Comparison of ENCODE assay signal across 1 cellular context in the genomic region with DNA sequence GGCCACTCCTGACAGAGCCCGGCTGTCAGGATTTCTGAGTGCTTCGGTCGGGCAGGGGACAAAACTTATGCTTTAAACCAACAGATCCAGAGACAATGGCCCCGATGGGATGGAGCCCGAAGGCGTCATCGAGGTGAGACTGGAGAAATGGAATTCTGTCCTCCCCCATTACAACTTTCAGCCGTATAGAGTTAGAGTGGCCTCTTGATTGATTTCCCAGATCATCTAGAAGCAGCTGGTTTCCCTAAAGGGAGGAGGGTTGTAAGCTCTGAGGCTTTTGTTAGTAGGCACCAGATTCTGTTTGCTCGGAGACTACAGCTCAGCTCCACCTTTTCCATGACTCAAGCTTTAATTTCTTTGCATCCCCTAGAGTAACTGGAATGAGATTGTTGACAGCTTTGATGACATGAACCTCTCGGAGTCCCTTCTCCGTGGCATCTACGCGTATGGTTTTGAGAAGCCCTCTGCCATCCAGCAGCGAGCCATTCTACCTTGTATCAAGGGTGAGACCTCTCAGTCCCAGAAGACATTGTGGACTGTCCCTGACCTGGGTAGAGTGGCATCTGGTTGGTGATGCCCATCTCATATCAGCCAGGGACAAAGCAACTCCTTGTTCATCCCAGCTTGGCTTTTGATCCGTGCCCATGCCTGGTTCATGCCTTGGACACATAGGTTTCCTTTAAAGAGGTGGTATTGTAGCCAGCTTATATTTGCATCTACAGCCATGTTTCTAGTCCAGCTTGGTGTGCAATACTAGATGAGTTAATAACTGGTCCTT.
TF ChIP-seq lines count a peak whose summit lies in the region.

No MANE protein-coding gene starts in this region.

TF ChIP-seq in HCT116, 20 proteins besides CTCF, POLR2A, EP300 and RAD21 (continued from another document):
- TF ChIP-seq, protein P1, sequence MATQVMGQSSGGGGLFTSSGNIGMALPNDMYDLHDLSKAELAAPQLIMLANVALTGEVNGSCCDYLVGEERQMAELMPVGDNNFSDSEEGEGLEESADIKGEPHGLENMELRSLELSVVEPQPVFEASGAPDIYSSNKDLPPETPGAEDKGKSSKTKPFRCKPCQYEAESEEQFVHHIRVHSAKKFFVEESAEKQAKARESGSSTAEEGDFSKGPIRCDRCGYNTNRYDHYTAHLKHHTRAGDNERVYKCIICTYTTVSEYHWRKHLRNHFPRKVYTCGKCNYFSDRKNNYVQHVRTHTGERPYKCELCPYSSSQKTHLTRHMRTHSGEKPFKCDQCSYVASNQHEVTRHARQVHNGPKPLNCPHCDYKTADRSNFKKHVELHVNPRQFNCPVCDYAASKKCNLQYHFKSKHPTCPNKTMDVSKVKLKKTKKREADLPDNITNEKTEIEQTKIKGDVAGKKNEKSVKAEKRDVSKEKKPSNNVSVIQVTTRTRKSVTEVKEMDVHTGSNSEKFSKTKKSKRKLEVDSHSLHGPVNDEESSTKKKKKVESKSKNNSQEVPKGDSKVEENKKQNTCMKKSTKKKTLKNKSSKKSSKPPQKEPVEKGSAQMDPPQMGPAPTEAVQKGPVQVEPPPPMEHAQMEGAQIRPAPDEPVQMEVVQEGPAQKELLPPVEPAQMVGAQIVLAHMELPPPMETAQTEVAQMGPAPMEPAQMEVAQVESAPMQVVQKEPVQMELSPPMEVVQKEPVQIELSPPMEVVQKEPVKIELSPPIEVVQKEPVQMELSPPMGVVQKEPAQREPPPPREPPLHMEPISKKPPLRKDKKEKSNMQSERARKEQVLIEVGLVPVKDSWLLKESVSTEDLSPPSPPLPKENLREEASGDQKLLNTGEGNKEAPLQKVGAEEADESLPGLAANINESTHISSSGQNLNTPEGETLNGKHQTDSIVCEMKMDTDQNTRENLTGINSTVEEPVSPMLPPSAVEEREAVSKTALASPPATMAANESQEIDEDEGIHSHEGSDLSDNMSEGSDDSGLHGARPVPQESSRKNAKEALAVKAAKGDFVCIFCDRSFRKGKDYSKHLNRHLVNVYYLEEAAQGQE (IDR thresholded peaks at IDR 0.05; ENCODE audit: low read depth) = no peak
- no peak for TF ChIP-seq JUND (IDR thresholded peaks at IDR 0.05)
